ENCODE assay signal across 18 cellular contexts in the genomic region with DNA sequence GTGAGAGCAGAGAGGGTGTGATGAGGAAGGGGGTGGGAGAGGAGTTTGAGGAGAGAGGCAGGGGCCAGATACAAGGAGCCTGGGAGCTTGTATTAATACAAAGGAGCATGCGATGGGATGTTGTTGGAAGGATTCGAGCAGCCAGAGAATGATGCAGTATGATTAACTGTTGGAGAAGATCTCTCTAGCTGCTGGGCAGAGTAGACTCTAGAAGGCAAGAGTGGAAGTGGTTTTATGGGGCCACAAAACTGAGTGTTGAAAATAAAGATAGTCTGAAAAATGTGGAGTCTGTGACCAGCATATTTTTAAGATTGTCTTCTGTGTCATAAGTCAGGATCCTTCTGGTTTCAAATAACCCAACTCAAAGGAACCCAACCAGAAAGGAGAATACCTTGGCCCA.
DNase-seq lines count a peak whose midpoint lies in the region; ATAC-seq, FAIRE-seq and TF ChIP-seq lines count a peak whose summit lies in the region.
"Had no signal": no experiment of that assay in that cellular context is flagged by ENCODE, and none has a peak within 500 bp of the region (broad histone marks: within the 10 kb centered on the region; RNA-seq: fewer than 3 reads in every experiment).

No MANE protein-coding gene starts in this region.

- no peak overlapping the region for H3K4me3 Mint-ChIP-seq in activated CD4-positive, alpha-beta T cell treated with anti-CD3 and anti-CD28 coated beads, Interleukin-2, amount 10 ng/mL, durations not matched to agents 7 days and 5 days
- no peak overlapping the region for H3K4me3 Mint-ChIP-seq in activated T-helper 1 cell treated with anti-CD3 and anti-CD28 coated beads, Interleukin-12 subunit alpha, Interleukin-12 subunit beta, Interleukin-2, Interleukin-4 antibody, amounts not matched to agents 30 ng/mL and 10 ng/mL and 1 ng/mL, durations not matched to agents 14 hours and 24 hours and 36 hours
- H3K4me3 Mint-ChIP-seq in nephron progenitor cell = no peak overlapping the region

- FAIRE-seq in GM19239 (lab: Jason Lieb, UNC) = peak; percentile 47
- FAIRE-seq: A204.1 had no signal

- no peak for TF ChIP-seq CTCF in nephron progenitor cell (IDR thresholded peaks at IDR 0.05)

- CTCF ChIA-PET in activated CD4-positive, alpha-beta T cell treated with anti-CD3 and anti-CD28 coated beads, Interleukin-2, amount 10 ng/mL, durations not matched to agents 7 days and 5 days (lab: Charles Lee) = interaction anchor here (1.8 kb wide), 1 partner anchor 9 kb away, joined by 6 read pairs; no protein-coding TSS in a partner anchor

- H3K27ac Mint-ChIP-seq in activated CD4-positive, alpha-beta T cell treated with anti-CD3 and anti-CD28 coated beads, Interleukin-2, amount 10 ng/mL, durations not matched to agents 7 days and 5 days = peak overlapping the region; percentile 77
- H3K27ac Mint-ChIP-seq in activated T-helper 1 cell treated with anti-CD3 and anti-CD28 coated beads, Interleukin-12 subunit alpha, Interleukin-12 subunit beta, Interleukin-2, Interleukin-4 antibody, amounts not matched to agents 30 ng/mL and 10 ng/mL and 1 ng/mL, durations not matched to agents 14 hours and 24 hours and 36 hours = peak overlapping the region; percentile 46
- H3K27ac Mint-ChIP-seq in nephron progenitor cell = peak overlapping the region; percentile 63

- no peak for ATAC-seq in HG03442 (IDR thresholded peaks at IDR 0.05; ENCODE audit: unreplicated experiment)
- ATAC-seq: PC-3 had no signal

- no peak for DNase-seq in activated CD4-positive, alpha-beta T cell treated with anti-CD3 and anti-CD28 coated beads, Interleukin-2, amount 10 ng/mL, durations not matched to agents 7 days and 5 days
- DNase-seq in activated CD4-positive, alpha-beta T cell treated with anti-CD3 and anti-CD28 coated beads, Interleukin-2, amount 50 U/mL, for 4 hours = no peak
- no peak for DNase-seq in GM19239 (ENCODE audit: insufficient read length, low spot score)
- DNase-seq in activated T-helper 1 cell treated with anti-CD3 and anti-CD28 coated beads, Interleukin-12 subunit alpha, Interleukin-12 subunit beta, Interleukin-2, Interleukin-4 antibody, amounts not matched to agents 30 ng/mL and 10 ng/mL and 1 ng/mL, durations not matched to agents 14 hours and 24 hours and 36 hours (ENCODE audit: low spot score) = no peak
- DNase-seq in nephron progenitor cell = no peak
- no peak for DNase-seq in C1 segment of cervical spinal cord (lab: John Stamatoyannopoulos, UW)
- DNase-seq in NCI-H1436 (lab: John Stamatoyannopoulos, UW) = no peak
- DNase-seq: activated naive CD4-positive, alpha-beta T cell; CD4-positive, alpha-beta memory T cell; esophagus squamous epithelium; HCEC 1CT; head of caudate nucleus; islet precursor cell; PC-3; stimulated activated CD4-positive, alpha-beta T cell treated with anti-CD3 and anti-CD28 coated beads, Interleukin-2, amount 100 ng/mL, for 24 hours; transverse colon had no signal

- H3K36me3 Mint-ChIP-seq in activated CD4-positive, alpha-beta T cell treated with anti-CD3 and anti-CD28 coated beads, Interleukin-2, amount 10 ng/mL, durations not matched to agents 7 days and 5 days (ENCODE audit: low read depth) = peaks cover 21% of the 10 kb centered on the region
- peaks cover 34% of the 10 kb centered on the region for H3K36me3 Mint-ChIP-seq in activated T-helper 1 cell treated with anti-CD3 and anti-CD28 coated beads, Interleukin-12 subunit alpha, Interleukin-12 subunit beta, Interleukin-2, Interleukin-4 antibody, amounts not matched to agents 30 ng/mL and 10 ng/mL and 1 ng/mL, durations not matched to agents 14 hours and 24 hours and 36 hours (ENCODE audit: low read depth)
- H3K36me3 Mint-ChIP-seq in nephron progenitor cell (ENCODE audit: low read depth) = peaks cover 57% of the 10 kb centered on the region

- H3K9me3 Mint-ChIP-seq in activated CD4-positive, alpha-beta T cell treated with anti-CD3 and anti-CD28 coated beads, Interleukin-2, amount 10 ng/mL, durations not matched to agents 7 days and 5 days = peaks cover 2% of the 10 kb centered on the region
- H3K9me3 Mint-ChIP-seq in activated T-helper 1 cell treated with anti-CD3 and anti-CD28 coated beads, Interleukin-12 subunit alpha, Interleukin-12 subunit beta, Interleukin-2, Interleukin-4 antibody, amounts not matched to agents 30 ng/mL and 10 ng/mL and 1 ng/mL, durations not matched to agents 14 hours and 24 hours and 36 hours = no peaks in the 10 kb centered on the region
- H3K9me3 Mint-ChIP-seq in nephron progenitor cell = no peaks in the 10 kb centered on the region
- H3K9me3 Mint-ChIP-seq: CD4-positive, alpha-beta memory T cell had no signal

- POLR2A ChIA-PET in activated CD4-positive, alpha-beta T cell treated with anti-CD3 and anti-CD28 coated beads, Interleukin-2, amount 10 ng/mL, durations not matched to agents 7 days and 5 days (lab: Charles Lee) = no interaction called here

- intact Hi-C loops in activated T-helper 1 cell treated with anti-CD3 and anti-CD28 coated beads, Interleukin-12 subunit alpha, Interleukin-12 subunit beta, Interleukin-2, Interleukin-4 antibody, amounts not matched to agents 30 ng/mL and 10 ng/mL and 1 ng/mL, durations not matched to agents 14 hours and 24 hours and 36 hours (cut with micrococcal nuclease) = loop anchor here (5.0 kb wide), 1 partner anchor 73 kb away; no protein-coding TSS in a partner anchor

- peaks cover 47% of the 10 kb centered on the region for H3K4me1 Mint-ChIP-seq in activated CD4-positive, alpha-beta T cell treated with anti-CD3 and anti-CD28 coated beads, Interleukin-2, amount 10 ng/mL, durations not matched to agents 7 days and 5 days
- peaks cover 56% of the 10 kb centered on the region for H3K4me1 Mint-ChIP-seq in activated T-helper 1 cell treated with anti-CD3 and anti-CD28 coated beads, Interleukin-12 subunit alpha, Interleukin-12 subunit beta, Interleukin-2, Interleukin-4 antibody, amounts not matched to agents 30 ng/mL and 10 ng/mL and 1 ng/mL, durations not matched to agents 14 hours and 24 hours and 36 hours (ENCODE audit: low read depth)
- peaks cover 79% of the 10 kb centered on the region for H3K4me1 Mint-ChIP-seq in nephron progenitor cell

- H3K27me3 Mint-ChIP-seq in activated CD4-positive, alpha-beta T cell treated with anti-CD3 and anti-CD28 coated beads, Interleukin-2, amount 10 ng/mL, durations not matched to agents 7 days and 5 days = no peaks in the 10 kb centered on the region
- H3K27me3 Mint-ChIP-seq in activated T-helper 1 cell treated with anti-CD3 and anti-CD28 coated beads, Interleukin-12 subunit alpha, Interleukin-12 subunit beta, Interleukin-2, Interleukin-4 antibody, amounts not matched to agents 30 ng/mL and 10 ng/mL and 1 ng/mL, durations not matched to agents 14 hours and 24 hours and 36 hours (ENCODE audit: insufficient read depth) = no peaks in the 10 kb centered on the region
- no peaks in the 10 kb centered on the region for H3K27me3 Mint-ChIP-seq in nephron progenitor cell (ENCODE audit: low read depth, poor library complexity)
- H3K27me3 Mint-ChIP-seq: CD4-positive, alpha-beta memory T cell had no signal
